ENCODE assay signal across 1 cellular context in the genomic region with DNA sequence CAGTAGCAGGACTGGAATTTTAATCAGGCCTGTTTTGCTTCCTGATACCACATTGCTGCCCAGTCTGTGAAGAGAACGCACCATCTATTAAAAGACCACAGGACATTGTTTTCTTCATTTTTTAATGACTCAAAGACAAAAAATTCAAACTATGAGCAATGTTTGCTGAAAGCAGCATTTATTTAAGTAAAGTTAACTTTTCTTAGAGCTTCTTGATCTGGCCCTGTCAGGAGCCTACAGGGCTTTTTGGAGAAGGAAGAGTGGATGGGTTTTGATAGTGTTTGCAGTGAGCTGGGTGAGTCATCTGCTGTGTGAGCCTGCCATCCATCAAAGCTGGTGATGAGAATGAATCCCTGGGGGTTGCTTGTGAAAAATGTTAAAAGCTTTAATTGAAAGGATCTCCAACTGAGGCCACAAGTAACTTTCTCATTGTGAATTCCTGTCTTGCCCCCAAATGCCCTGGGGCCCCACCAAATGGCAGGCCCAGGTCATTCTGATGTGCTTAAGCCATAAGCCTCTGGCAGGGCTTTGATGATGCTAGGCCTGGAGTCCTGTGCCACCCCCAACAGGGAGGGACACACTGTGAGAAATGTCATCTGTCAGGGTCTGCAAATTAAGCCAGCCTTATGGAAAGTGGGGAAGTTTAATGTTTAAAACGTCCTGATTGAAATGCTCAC.
TF ChIP-seq lines count a peak whose summit lies in the region.

No MANE protein-coding gene starts in this region.

TF ChIP-seq in HEK293, 187 proteins besides CTCF, POLR2A, EP300 and RAD21 (continued from another document and continues in another):
- no peak for TF ChIP-seq SETDB1 (IDR thresholded peaks at IDR 0.05; ENCODE audit: insufficient read length, low read length)
- TF ChIP-seq, protein P1, sequence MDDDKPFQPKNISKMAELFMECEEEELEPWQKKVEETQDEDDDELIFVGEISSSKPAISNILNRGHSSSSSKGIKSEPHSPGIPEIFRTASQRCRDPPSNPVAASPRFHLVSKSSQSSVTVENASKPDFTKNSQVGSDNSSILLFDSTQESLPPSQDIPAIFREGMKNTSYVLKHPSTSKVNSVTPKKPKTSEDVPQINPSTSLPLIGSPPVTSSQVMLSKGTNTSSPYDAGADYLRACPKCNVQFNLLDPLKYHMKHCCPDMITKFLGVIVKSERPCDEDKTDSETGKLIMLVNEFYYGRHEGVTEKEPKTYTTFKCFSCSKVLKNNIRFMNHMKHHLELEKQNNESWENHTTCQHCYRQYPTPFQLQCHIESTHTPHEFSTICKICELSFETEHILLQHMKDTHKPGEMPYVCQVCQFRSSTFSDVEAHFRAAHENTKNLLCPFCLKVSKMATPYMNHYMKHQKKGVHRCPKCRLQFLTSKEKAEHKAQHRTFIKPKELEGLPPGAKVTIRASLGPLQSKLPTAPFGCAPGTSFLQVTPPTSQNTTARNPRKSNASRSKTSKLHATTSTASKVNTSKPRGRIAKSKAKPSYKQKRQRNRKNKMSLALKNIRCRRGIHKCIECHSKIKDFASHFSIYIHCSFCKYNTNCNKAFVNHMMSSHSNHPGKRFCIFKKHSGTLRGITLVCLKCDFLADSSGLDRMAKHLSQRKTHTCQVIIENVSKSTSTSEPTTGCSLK (tag by site-specific recombination; IDR thresholded peaks at IDR 0.05): no peak
- TF ChIP-seq, protein P2, sequence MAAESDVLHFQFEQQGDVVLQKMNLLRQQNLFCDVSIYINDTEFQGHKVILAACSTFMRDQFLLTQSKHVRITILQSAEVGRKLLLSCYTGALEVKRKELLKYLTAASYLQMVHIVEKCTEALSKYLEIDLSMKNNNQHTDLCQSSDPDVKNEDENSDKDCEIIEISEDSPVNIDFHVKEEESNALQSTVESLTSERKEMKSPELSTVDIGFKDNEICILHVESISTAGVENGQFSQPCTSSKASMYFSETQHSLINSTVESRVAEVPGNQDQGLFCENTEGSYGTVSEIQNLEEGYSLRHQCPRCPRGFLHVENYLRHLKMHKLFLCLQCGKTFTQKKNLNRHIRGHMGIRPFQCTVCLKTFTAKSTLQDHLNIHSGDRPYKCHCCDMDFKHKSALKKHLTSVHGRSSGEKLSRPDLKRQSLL (tag by site-specific recombination; IDR thresholded peaks at IDR 0.05): no peak
- TF ChIP-seq ZNF777 (tag by site-specific recombination; IDR thresholded peaks at IDR 0.05; ENCODE audit: borderline replicate concordance): no peak
- TF ChIP-seq ZNF239 (tag by site-specific recombination; IDR thresholded peaks at IDR 0.05): no peak
- peak; percentile 50; the same call in 1 of the 2 replicates for TF ChIP-seq ZFP69B (tag by site-specific recombination; IDR thresholded peaks at IDR 0.05)
- TF ChIP-seq ZNF514 (tag by site-specific recombination; IDR thresholded peaks at IDR 0.05): no peak
- TF ChIP-seq ZNF426 (tag by site-specific recombination; IDR thresholded peaks at IDR 0.05): 0 out of 2 replicates have a peak, but pooled peaks have one; percentile 5
- TF ChIP-seq GFI1B (tag by site-specific recombination; IDR thresholded peaks at IDR 0.05): no peak
- TF ChIP-seq ZNF560 (tag by site-specific recombination; IDR thresholded peaks at IDR 0.05; ENCODE audit: borderline replicate concordance): no peak
- TF ChIP-seq SP7 (tag by site-specific recombination; IDR thresholded peaks at IDR 0.05): peak; percentile 62
- TF ChIP-seq ZNF791 (tag by site-specific recombination; IDR thresholded peaks at IDR 0.05): no peak
- peak; percentile 52; the same call in 1 of the 2 replicates for TF ChIP-seq ZNF660 (tag by site-specific recombination; IDR thresholded peaks at IDR 0.05)
- TF ChIP-seq ZNF138 (tag by site-specific recombination; IDR thresholded peaks at IDR 0.05; ENCODE audit: borderline replicate concordance): no peak
- TF ChIP-seq, protein P3, sequence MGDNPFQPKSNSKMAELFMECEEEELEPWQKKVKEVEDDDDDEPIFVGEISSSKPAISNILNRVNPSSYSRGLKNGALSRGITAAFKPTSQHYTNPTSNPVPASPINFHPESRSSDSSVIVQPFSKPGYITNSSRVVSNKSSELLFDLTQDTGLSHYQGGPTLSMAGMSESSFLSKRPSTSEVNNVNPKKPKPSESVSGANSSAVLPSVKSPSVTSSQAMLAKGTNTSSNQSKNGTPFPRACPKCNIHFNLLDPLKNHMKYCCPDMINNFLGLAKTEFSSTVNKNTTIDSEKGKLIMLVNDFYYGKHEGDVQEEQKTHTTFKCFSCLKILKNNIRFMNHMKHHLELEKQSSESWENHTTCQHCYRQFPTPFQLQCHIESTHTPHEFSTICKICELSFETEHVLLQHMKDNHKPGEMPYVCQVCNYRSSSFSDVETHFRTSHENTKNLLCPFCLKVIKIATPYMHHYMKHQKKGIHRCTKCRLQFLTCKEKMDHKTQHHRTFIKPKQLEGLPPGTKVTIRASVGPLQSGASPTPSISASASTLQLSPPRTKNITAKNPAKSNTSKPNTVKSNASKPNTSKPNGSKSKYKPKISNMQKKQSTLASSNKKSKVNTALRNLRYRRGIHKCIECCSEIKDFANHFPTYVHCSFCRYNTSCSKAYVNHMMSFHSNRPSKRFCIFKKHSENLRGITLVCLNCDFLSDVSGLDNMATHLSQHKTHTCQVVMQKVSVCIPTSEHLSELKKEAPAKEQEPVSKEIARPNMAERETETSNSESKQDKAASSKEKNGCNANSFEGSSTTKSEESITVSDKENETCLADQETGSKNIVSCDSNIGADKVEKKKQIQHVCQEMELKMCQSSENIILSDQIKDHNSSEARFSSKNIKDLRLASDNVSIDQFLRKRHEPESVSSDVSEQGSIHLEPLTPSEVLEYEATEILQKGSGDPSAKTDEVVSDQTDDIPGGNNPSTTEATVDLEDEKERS (tag by site-specific recombination; IDR thresholded peaks at IDR 0.05): no peak
- no peak for TF ChIP-seq WT1 (tag by site-specific recombination; IDR thresholded peaks at IDR 0.05)
- TF ChIP-seq ZNF292 (tag by site-specific recombination; IDR thresholded peaks at IDR 0.05; ENCODE audit: borderline replicate concordance, low read depth): no peak
- no peak for TF ChIP-seq ZNF391 (tag by site-specific recombination; IDR thresholded peaks at IDR 0.05; ENCODE audit: borderline replicate concordance, low read depth)
- TF ChIP-seq, protein P4, sequence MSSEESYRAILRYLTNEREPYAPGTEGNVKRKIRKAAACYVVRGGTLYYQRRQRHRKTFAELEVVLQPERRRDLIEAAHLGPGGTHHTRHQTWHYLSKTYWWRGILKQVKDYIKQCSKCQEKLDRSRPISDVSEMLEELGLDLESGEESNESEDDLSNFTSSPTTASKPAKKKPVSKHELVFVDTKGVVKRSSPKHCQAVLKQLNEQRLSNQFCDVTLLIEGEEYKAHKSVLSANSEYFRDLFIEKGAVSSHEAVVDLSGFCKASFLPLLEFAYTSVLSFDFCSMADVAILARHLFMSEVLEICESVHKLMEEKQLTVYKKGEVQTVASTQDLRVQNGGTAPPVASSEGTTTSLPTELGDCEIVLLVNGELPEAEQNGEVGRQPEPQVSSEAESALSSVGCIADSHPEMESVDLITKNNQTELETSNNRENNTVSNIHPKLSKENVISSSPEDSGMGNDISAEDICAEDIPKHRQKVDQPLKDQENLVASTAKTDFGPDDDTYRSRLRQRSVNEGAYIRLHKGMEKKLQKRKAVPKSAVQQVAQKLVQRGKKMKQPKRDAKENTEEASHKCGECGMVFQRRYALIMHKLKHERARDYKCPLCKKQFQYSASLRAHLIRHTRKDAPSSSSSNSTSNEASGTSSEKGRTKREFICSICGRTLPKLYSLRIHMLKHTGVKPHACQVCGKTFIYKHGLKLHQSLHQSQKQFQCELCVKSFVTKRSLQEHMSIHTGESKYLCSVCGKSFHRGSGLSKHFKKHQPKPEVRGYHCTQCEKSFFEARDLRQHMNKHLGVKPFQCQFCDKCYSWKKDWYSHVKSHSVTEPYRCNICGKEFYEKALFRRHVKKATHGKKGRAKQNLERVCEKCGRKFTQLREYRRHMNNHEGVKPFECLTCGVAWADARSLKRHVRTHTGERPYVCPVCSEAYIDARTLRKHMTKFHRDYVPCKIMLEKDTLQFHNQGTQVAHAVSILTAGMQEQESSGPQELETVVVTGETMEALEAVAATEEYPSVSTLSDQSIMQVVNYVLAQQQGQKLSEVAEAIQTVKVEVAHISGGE (tag by site-specific recombination; conservative IDR thresholded peaks at IDR 0.05; ENCODE audit: low read depth): no peak
- TF ChIP-seq, protein P5, sequence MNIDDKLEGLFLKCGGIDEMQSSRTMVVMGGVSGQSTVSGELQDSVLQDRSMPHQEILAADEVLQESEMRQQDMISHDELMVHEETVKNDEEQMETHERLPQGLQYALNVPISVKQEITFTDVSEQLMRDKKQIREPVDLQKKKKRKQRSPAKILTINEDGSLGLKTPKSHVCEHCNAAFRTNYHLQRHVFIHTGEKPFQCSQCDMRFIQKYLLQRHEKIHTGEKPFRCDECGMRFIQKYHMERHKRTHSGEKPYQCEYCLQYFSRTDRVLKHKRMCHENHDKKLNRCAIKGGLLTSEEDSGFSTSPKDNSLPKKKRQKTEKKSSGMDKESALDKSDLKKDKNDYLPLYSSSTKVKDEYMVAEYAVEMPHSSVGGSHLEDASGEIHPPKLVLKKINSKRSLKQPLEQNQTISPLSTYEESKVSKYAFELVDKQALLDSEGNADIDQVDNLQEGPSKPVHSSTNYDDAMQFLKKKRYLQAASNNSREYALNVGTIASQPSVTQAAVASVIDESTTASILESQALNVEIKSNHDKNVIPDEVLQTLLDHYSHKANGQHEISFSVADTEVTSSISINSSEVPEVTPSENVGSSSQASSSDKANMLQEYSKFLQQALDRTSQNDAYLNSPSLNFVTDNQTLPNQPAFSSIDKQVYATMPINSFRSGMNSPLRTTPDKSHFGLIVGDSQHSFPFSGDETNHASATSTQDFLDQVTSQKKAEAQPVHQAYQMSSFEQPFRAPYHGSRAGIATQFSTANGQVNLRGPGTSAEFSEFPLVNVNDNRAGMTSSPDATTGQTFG (tag by site-specific recombination; IDR thresholded peaks at IDR 0.05; ENCODE audit: borderline replicate concordance): no peak
- no peak for TF ChIP-seq ZNF544 (tag by site-specific recombination; IDR thresholded peaks at IDR 0.05)
- TF ChIP-seq ZSCAN30 (tag by site-specific recombination; IDR thresholded peaks at IDR 0.05): no peak
- TF ChIP-seq SCRT2 (tag by site-specific recombination; IDR thresholded peaks at IDR 0.05): no peak
- TF ChIP-seq, protein P6, sequence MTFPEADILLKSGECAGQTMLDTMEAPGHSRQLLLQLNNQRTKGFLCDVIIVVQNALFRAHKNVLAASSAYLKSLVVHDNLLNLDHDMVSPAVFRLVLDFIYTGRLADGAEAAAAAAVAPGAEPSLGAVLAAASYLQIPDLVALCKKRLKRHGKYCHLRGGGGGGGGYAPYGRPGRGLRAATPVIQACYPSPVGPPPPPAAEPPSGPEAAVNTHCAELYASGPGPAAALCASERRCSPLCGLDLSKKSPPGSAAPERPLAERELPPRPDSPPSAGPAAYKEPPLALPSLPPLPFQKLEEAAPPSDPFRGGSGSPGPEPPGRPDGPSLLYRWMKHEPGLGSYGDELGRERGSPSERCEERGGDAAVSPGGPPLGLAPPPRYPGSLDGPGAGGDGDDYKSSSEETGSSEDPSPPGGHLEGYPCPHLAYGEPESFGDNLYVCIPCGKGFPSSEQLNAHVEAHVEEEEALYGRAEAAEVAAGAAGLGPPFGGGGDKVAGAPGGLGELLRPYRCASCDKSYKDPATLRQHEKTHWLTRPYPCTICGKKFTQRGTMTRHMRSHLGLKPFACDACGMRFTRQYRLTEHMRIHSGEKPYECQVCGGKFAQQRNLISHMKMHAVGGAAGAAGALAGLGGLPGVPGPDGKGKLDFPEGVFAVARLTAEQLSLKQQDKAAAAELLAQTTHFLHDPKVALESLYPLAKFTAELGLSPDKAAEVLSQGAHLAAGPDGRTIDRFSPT (tag by site-specific recombination; IDR thresholded peaks at IDR 0.05): no peak
- TF ChIP-seq ZFP37 (tag by site-specific recombination; IDR thresholded peaks at IDR 0.05): no peak
- TF ChIP-seq ZNF610 (tag by site-specific recombination; IDR thresholded peaks at IDR 0.05; ENCODE audit: borderline replicate concordance): no peak
- no peak for TF ChIP-seq KLF1 (tag by site-specific recombination; IDR thresholded peaks at IDR 0.05)
- TF ChIP-seq KLF16 (tag by site-specific recombination; IDR thresholded peaks at IDR 0.05): no peak
- TF ChIP-seq BCL11B (tag by site-specific recombination; IDR thresholded peaks at IDR 0.05; ENCODE audit: low read depth): no peak
- no peak for TF ChIP-seq ZFP41 (tag by site-specific recombination; IDR thresholded peaks at IDR 0.05; ENCODE audit: borderline replicate concordance)
- no peak for TF ChIP-seq ZNF202 (tag by site-specific recombination; IDR thresholded peaks at IDR 0.05; ENCODE audit: borderline replicate concordance)
- 0 out of 2 replicates have a peak, but pooled peaks have one; percentile 15 for TF ChIP-seq ZNF561 (tag by site-specific recombination; IDR thresholded peaks at IDR 0.05; ENCODE audit: borderline replicate concordance)
- no peak for TF ChIP-seq KLF8 (tag by site-specific recombination; IDR thresholded peaks at IDR 0.05)
- TF ChIP-seq, protein P7, sequence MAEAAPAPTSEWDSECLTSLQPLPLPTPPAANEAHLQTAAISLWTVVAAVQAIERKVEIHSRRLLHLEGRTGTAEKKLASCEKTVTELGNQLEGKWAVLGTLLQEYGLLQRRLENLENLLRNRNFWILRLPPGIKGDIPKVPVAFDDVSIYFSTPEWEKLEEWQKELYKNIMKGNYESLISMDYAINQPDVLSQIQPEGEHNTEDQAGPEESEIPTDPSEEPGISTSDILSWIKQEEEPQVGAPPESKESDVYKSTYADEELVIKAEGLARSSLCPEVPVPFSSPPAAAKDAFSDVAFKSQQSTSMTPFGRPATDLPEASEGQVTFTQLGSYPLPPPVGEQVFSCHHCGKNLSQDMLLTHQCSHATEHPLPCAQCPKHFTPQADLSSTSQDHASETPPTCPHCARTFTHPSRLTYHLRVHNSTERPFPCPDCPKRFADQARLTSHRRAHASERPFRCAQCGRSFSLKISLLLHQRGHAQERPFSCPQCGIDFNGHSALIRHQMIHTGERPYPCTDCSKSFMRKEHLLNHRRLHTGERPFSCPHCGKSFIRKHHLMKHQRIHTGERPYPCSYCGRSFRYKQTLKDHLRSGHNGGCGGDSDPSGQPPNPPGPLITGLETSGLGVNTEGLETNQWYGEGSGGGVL (tag by site-specific recombination; IDR thresholded peaks at IDR 0.05): no peak
- TF ChIP-seq ZNF529 (tag by site-specific recombination; IDR thresholded peaks at IDR 0.05; ENCODE audit: insufficient replicate concordance): no peak
